1 cellular context compared by ENCODE assay signal in genomic region chr6:129683606-129684322, GRCh38.
TF ChIP-seq lines count a peak whose summit lies in the region.

No MANE protein-coding gene starts in this region.

TF ChIP-seq in HepG2, 621 proteins besides CTCF, POLR2A, EP300 and RAD21 (continued from another document and continues in another):
- TF ChIP-seq HNF1A (IDR thresholded peaks at IDR 0.05; ENCODE audit: low read depth) (peak; percentile 88), HNF1A (CRISPR knock-in tag; IDR thresholded peaks at IDR 0.05; ENCODE audit: borderline replicate concordance) (peak; percentile 93), ZMYM3 (CRISPR knock-in tag; IDR thresholded peaks at IDR 0.05) (peak; percentile 36; the same call in 1 of the 2 replicates), SMAD3 (CRISPR knock-in tag; IDR thresholded peaks at IDR 0.05) (0 out of 2 replicates have a peak, but pooled peaks have one; percentile 54), ZSCAN9 (CRISPR knock-in tag; IDR thresholded peaks at IDR 0.05; ENCODE audit: borderline replicate concordance) (peak; percentile 48; the same call in 1 of the 2 replicates), FOSL2 (CRISPR knock-in tag; IDR thresholded peaks at IDR 0.05) (peak; percentile 98), ZEB1 (IDR thresholded peaks at IDR 0.05; ENCODE audit: insufficient replicate concordance, low read depth) (no peak), ZNF362 (CRISPR knock-in tag; IDR thresholded peaks at IDR 0.05; ENCODE audit: borderline replicate concordance) (0 out of 2 replicates have a peak, but pooled peaks have one; percentile 18), AHDC1 (CRISPR knock-in tag; IDR thresholded peaks at IDR 0.05; ENCODE audit: borderline replicate concordance) (peak; percentile 77; the same call in 1 of the 2 replicates), MLLT10 (CRISPR knock-in tag; IDR thresholded peaks at IDR 0.05) (no peak), GABPB1 (CRISPR knock-in tag; IDR thresholded peaks at IDR 0.05) (peak; percentile 64), THAP11 (CRISPR knock-in tag; IDR thresholded peaks at IDR 0.05) (peak; percentile 49), SMYD3 (CRISPR knock-in tag; IDR thresholded peaks at IDR 0.05) (peak; percentile 61; the same call in 1 of the 2 replicates), POLR2AphosphoS5 (IDR thresholded peaks at IDR 0.05; ENCODE audit: low read depth, low read length) (peak; percentile 28; the same call in 1 of the 2 replicates), MEIS1 (CRISPR knock-in tag; IDR thresholded peaks at IDR 0.05; ENCODE audit: borderline replicate concordance) (no peak; the same call in 1 of the 2 replicates), TFAP4 (IDR thresholded peaks at IDR 0.05; ENCODE audit: borderline replicate concordance, low read depth) (peak; percentile 92), ZNF788 (CRISPR knock-in tag; IDR thresholded peaks at IDR 0.05; ENCODE audit: borderline replicate concordance) (no peak), HDAC2 (CRISPR knock-in tag; IDR thresholded peaks at IDR 0.05) (peak; percentile 91), ZBTB43 (CRISPR knock-in tag; conservative IDR thresholded peaks at IDR 0.05) (peak; percentile 93), MED1 (CRISPR knock-in tag; IDR thresholded peaks at IDR 0.05) (peak; percentile 89), SKI (IDR thresholded peaks at IDR 0.05; ENCODE audit: partially characterized antibody) (no peak), ZKSCAN8 (CRISPR knock-in tag; IDR thresholded peaks at IDR 0.05; ENCODE audit: borderline replicate concordance) (peak; percentile 87; the same call in 1 of the 2 replicates), NR2F6 (IDR thresholded peaks at IDR 0.05) (no peak), NR2F6 (CRISPR knock-in tag; IDR thresholded peaks at IDR 0.05) (peak; percentile 50; the same call in 1 of the 2 replicates), ZNF567 (CRISPR knock-in tag; IDR thresholded peaks at IDR 0.05; ENCODE audit: borderline replicate concordance) (no peak), ZFP62 (CRISPR knock-in tag; IDR thresholded peaks at IDR 0.05) (no peak), SNAPC4 (CRISPR knock-in tag; IDR thresholded peaks at IDR 0.05) (0 out of 2 replicates have a peak, but pooled peaks have one; percentile 54), GATA4 (IDR thresholded peaks at IDR 0.05; ENCODE audit: borderline replicate concordance, low read depth) (peak; percentile 52; the same call in 1 of the 2 replicates), ZNF331 (CRISPR knock-in tag; IDR thresholded peaks at IDR 0.05) (0 out of 2 replicates have a peak, but pooled peaks have one; percentile 64), FOXK1 (CRISPR knock-in tag; IDR thresholded peaks at IDR 0.05; ENCODE audit: borderline replicate concordance, low read depth) (peak; percentile 33; the same call in 1 of the 2 replicates), ZNF235 (CRISPR knock-in tag; IDR thresholded peaks at IDR 0.05; ENCODE audit: borderline replicate concordance) (no peak), USF2 (IDR thresholded peaks at IDR 0.05; ENCODE audit: low read depth, low read length) (no peak), USF2 (CRISPR knock-in tag; IDR thresholded peaks at IDR 0.05; ENCODE audit: borderline replicate concordance) (no peak), ETV5 (CRISPR knock-in tag; IDR thresholded peaks at IDR 0.05; ENCODE audit: borderline replicate concordance) (peak; percentile 94; the same call in 1 of the 2 replicates), ZNF547 (CRISPR knock-in tag; IDR thresholded peaks at IDR 0.05) (no peak), TAF1 (CRISPR knock-in tag; IDR thresholded peaks at IDR 0.05) (peak; percentile 45; the same call in 1 of the 2 replicates), MIXL1 (CRISPR knock-in tag; IDR thresholded peaks at IDR 0.05) (peak; percentile 73; the same call in 1 of the 2 replicates)
